ENCODE assay signal across 8 cellular contexts in the genomic region with DNA sequence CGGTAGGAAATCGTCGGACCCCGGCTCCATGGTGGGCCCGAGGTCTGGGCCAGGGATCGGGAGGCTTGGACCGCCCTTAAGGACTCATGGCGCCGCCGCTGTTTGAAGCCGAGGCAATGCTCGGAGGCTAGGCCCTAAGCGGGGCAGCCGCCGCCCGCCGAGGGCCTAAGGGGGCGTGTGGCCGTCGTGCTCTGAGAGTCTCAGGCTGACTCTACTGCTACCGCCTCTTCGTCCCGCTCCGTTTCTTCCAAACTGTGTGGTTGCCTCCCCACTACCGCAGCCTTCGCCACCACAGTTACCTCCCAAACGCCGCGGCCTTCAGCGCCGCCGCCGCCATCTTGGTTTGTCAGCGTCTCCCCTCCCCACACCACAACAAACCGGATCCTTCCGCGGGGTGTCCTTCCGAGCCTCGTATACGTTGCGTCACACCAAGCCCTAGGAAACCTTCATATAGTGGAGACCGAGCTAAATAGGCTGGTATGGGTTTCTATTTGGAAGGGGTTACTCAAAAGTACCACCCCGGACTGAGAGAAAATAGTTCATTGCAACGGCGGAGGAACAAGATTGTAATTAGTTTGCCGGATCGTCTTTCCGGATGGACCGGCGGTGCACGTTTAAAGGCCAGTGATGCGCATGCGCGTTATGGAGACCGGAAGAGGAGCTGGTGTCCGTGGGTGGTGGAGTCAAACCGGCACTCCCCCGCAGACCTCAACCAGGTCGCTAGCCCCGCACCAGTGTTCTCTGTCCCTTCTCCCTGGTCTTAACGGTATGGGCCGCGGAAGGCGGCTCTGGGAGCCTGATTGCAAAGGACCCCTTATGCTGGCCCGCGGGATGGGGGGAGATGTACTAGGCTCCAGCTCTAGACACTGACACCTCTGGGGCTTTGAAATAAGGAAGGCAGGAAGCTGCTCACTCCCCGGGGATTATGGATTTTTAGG. TPM values are rescaled to one million over a fixed set of nuclear protein-coding genes. Genes with fewer than 3 reads are reported as not detected.
A peak's percentile ranks its signal among the peaks of the same experiment; 100 is the strongest.
DNase-seq lines count a peak whose midpoint lies in the region; ATAC-seq and TF ChIP-seq lines count a peak whose summit lies in the region.

Gene KDM5C (minus strand): TSS at position 348 of the 938 bp plus-strand sequence. CDS start 318 bp downstream, at position 30.

- peak within 1 kb of the TSS; percentile 87 for H2AFZ ChIP-seq in GM23248

- H3K36me3 ChIP-seq in GM23248 (ENCODE audit: low read depth), result no peaks in the 10 kb centered on the region

- H3K9ac ChIP-seq in GM23248, result peak within 1 kb of the TSS; percentile 100

- intact Hi-C loops in natural killer cell (cut with micrococcal nuclease), result loop anchor here (5.0 kb wide), 1 partner anchor 138 kb away; no protein-coding TSS in a partner anchor

- peak within 1 kb of the TSS; percentile 88 for H3K4me3 Mint-ChIP-seq in activated T-helper 17 cell treated with anti-CD3 and anti-CD28 coated beads, Interleukin-2, amount 50 U/mL, for 72 hours
- peak within 1 kb of the TSS; percentile 95 for H3K4me3 Mint-ChIP-seq in natural killer cell

- peaks cover 10% of the 10 kb centered on the region for H3K4me1 Mint-ChIP-seq in activated T-helper 17 cell treated with anti-CD3 and anti-CD28 coated beads, Interleukin-2, amount 50 U/mL, for 72 hours
- H3K4me1 Mint-ChIP-seq in natural killer cell, result peaks cover 28 to 51% of the 10 kb centered on the region in 2 donors

- peak within 1 kb of the TSS; percentile 99 for H3K27ac Mint-ChIP-seq in activated T-helper 17 cell treated with anti-CD3 and anti-CD28 coated beads, Interleukin-2, amount 50 U/mL, for 72 hours
- H3K27ac Mint-ChIP-seq in natural killer cell, result peak within 1 kb of the TSS; percentile 97 to 98

- no peaks in the 10 kb centered on the region for H3K27me3 Mint-ChIP-seq in activated T-helper 17 cell treated with anti-CD3 and anti-CD28 coated beads, Interleukin-2, amount 50 U/mL, for 72 hours
- peaks cover 0 to under 1% of the 10 kb centered on the region in 2 donors for H3K27me3 Mint-ChIP-seq in natural killer cell (ENCODE audit: low read depth in 2 of 2)

- ATAC-seq in activated T-helper 17 cell treated with anti-CD3 and anti-CD28 coated beads, Interleukin-2, amount 50 U/mL, for 72 hours (replicated peaks), result peak; percentile 77
- ATAC-seq in natural killer cell, result peak; percentile 86 to 92 (median 88)

- peak within 1 kb of the TSS; percentile 93 for H3K27ac ChIP-seq in GM23248
- H3K27ac ChIP-seq in RWPE1, result peak within 1 kb of the TSS; percentile 76

- POLR2A ChIA-PET in RWPE1 (lab: Yijun Ruan, JAX; ENCODE audit: low non-redundant PET), result no interaction called here

- H3K27me3 ChIP-seq in GM23248 (replicated peaks; ENCODE audit: insufficient read depth), result no peaks in the 10 kb centered on the region

- WGBS in GM23248 (ENCODE audit: low coverage in 1 of 2, low lambda C conversion rate in 2 of 2, missing lambda C conversion rate in 2 of 2), 2 experiments, result 0 to 1% methylated on average over 40 to 44 of the region's 67 CpGs

- peaks cover 11% of the 10 kb centered on the region for H3K4me1 ChIP-seq in GM23248 (ENCODE audit: insufficient read depth)

- H3K4me3 ChIP-seq in GM23248, result peak within 1 kb of the TSS; percentile 90
- H3K4me3 ChIP-seq in LNCaP clone FGC (ENCODE audit: low read depth, low read length), result peak within 1 kb of the TSS; percentile 88
- peak within 1 kb of the TSS; percentile 74 for H3K4me3 ChIP-seq in fibroblast of mammary gland (ENCODE audit: control insufficient read depth, low read depth, low read length)

- peaks cover 52% of the 10 kb centered on the region for H3K36me3 Mint-ChIP-seq in activated T-helper 17 cell treated with anti-CD3 and anti-CD28 coated beads, Interleukin-2, amount 50 U/mL, for 72 hours (ENCODE audit: low read depth)
- H3K36me3 Mint-ChIP-seq in natural killer cell, result no peaks in the 10 kb centered on the region

- peak within 1 kb of the TSS; percentile 99 for H3K4me2 ChIP-seq in GM23248 (ENCODE audit: unreplicated experiment)

- no peaks in the 10 kb centered on the region for H3K9me2 ChIP-seq in GM23248 (ENCODE audit: insufficient read depth)

- no peaks in the 10 kb centered on the region for H3F3A ChIP-seq in GM23248 (ENCODE audit: insufficient read depth)

- H3K79me2 ChIP-seq in GM23248 (ENCODE audit: insufficient read depth), result peaks cover 46% of the 10 kb centered on the region

- no peaks in the 10 kb centered on the region for H3K9me3 Mint-ChIP-seq in activated T-helper 17 cell treated with anti-CD3 and anti-CD28 coated beads, Interleukin-2, amount 50 U/mL, for 72 hours
- H3K9me3 Mint-ChIP-seq in natural killer cell, result no peaks in the 10 kb centered on the region

- DNase-seq in DMS79 (lab: John Stamatoyannopoulos, UW) (peak; percentile 70), GM23248 (peak; percentile 90), LNCaP clone FGC (ENCODE audit: low read depth) (peak; percentile 68), RWPE1 (ENCODE audit: low spot score) (peak; percentile 87), fibroblast of mammary gland (ENCODE audit: low read depth) (peak; percentile 93), natural killer cell (peak; percentile 78)
- peak; percentile 84 for DNase-seq in stimulated activated naive CD4-positive, alpha-beta T cell treated with Interleukin-2 at 50 U/mL for 16 hours (lab: John Stamatoyannopoulos, UW)

- peaks cover 11% of the 10 kb centered on the region for H4K20me1 ChIP-seq in GM23248 (ENCODE audit: insufficient read depth)

- CTCF ChIA-PET in RWPE1 (lab: Yijun Ruan, JAX), result no interaction called here

- in situ Hi-C loops in GM23248 (cut with MboI), result no loop called here

- H3K9me3 ChIP-seq in GM23248 (ENCODE audit: low read depth), result no peaks in the 10 kb centered on the region

- TF ChIP-seq CTCF in LNCaP clone FGC (IDR thresholded peaks at IDR 0.05; ENCODE audit: control insufficient read depth, extremely low read depth, insufficient read depth) (no peak), RWPE1 (conservative IDR thresholded peaks at IDR 0.05; ENCODE audit: low read depth) (no peak), fibroblast of mammary gland (conservative IDR thresholded peaks at IDR 0.05; ENCODE audit: control insufficient read depth, insufficient read depth, low read depth, low read length) (no peak), natural killer cell (IDR thresholded peaks at IDR 0.05) (no peak)

RNA-seq across cellular contexts. Expression of gene KDM5C, which starts in this region (rescaled TPM):
- total RNA-seq in GM23248 (2014; rRNA removed; shearing (Covaris generic)), result 66.9 and 68.7 TPM in 2 replicates
- polyA plus RNA-seq in GM23248 (2016; fragmentation: Nextera tagmentation; extraction: Ambion mirVana), result 24.4 and 27.1 TPM in 2 replicates
- total RNA-seq in activated T-helper 17 cell treated with anti-CD3 and anti-CD28 coated beads, Interleukin-2, amount 50 U/mL, for 72 hours, result 100 to 1,000 TPM in 1 of 2 donors, 10 to 100 TPM in 1; 93.3 to 147 TPM
- 100 to 1,000 TPM; 191 to 307 (median 196) TPM for total RNA-seq in natural killer cell

Comparison
In these comparisons a context has a peak if more than half of its experiments do, and no peak if none do; other contexts are left out.
1. Peak in every context shown above with its lines: DNase-seq, ATAC-seq, H3K4me3 ChIP-seq and H3K27ac ChIP-seq.